In the genomic region with DNA sequence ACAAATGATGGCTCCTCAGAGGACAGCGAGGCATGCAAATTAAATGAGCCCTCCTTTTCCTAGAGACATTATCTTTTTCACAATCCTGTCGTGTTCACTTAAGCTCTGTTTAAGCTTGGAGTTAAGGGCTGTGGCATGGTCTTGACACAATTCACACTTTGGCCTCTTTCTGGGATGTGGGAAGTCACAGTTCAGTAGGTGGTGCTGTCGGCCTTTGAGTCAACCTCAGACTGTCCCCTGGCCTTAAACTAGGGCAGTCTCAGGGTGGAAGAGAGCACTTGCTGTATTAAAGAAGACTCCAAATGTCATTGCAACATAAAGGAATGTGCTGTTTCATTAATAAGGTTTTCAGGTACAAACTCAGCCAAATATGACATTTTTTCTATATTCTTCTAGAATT, we compare ENCODE assay signal across 8 cellular contexts.
A peak's percentile ranks its signal among the peaks of the same experiment; 100 is the strongest.
DNase-seq lines count a peak whose midpoint lies in the region; ATAC-seq and TF ChIP-seq lines count a peak whose summit lies in the region.

No MANE protein-coding gene starts in this region.

- DNase-seq in CD4-positive, alpha-beta T cell: no peak
- DNase-seq in PC-3: peak; percentile 36
- peak; percentile 36 for DNase-seq in glutamatergic neuron
- DNase-seq in stimulated activated CD8-positive, alpha-beta memory T cell treated with anti-CD3 and anti-CD28 coated beads, Interleukin-4, amount 100 ng/mL, for 48 hours: peak; percentile 53
- DNase-seq in HFFc6: no peak
- DNase-seq in GM03348 (ENCODE audit: low spot score): no peak

- intact Hi-C loops in CD4-positive, alpha-beta T cell (cut with DNase I, micrococcal nuclease): no loop called here
- intact Hi-C loops in PC-3 (cut with micrococcal nuclease): no loop called here

- no peak overlapping the region for H3K4me2 ChIP-seq in PC-3 (ENCODE audit: low read length)

- CTCF ChIA-PET in CD4-positive, alpha-beta T cell (lab: Charles Lee): no interaction called here
- CTCF ChIA-PET in PC-3 (lab: Charles Lee): no interaction called here

- POLR2A ChIA-PET in CD4-positive, alpha-beta T cell (lab: Charles Lee): no interaction called here
- POLR2A ChIA-PET in PC-3 (lab: Charles Lee; ENCODE audit: unreplicated experiment): no interaction called here

- no peaks in the 10 kb centered on the region for H3K36me3 Mint-ChIP-seq in CD4-positive, alpha-beta T cell (ENCODE audit: low read depth)
- H3K36me3 Mint-ChIP-seq in glutamatergic neuron (ENCODE audit: unreplicated experiment) (no peaks in the 10 kb centered on the region), HFFc6 (ENCODE audit: low read depth) (no peaks in the 10 kb centered on the region; the same call in 1 of the 2 replicates)

- H3K4me1 ChIP-seq in PC-3 (ENCODE audit: insufficient read depth, low read length): no peaks in the 10 kb centered on the region

- H2AFZ ChIP-seq in PC-3 (ENCODE audit: low read length): no peak overlapping the region

- no peak overlapping the region for H3K4me3 ChIP-seq in PC-3 (ENCODE audit: low read length)

- peaks cover 37% of the 10 kb centered on the region for H3K27me3 ChIP-seq in CD4-positive, alpha-beta T cell (ENCODE audit: control insufficient read depth, insufficient read depth, low read length)
- H3K27me3 ChIP-seq in PC-3 (ENCODE audit: low read length): peaks cover 76% of the 10 kb centered on the region

- H3K4me1 Mint-ChIP-seq in CD4-positive, alpha-beta T cell (ENCODE audit: low read depth): peaks cover 25% of the 10 kb centered on the region
- H3K4me1 Mint-ChIP-seq in glutamatergic neuron (ENCODE audit: low read depth, unreplicated experiment): no peaks in the 10 kb centered on the region
- H3K4me1 Mint-ChIP-seq in HFFc6 (ENCODE audit: low read depth): no peaks in the 10 kb centered on the region

- H3K79me2 ChIP-seq in PC-3 (ENCODE audit: low read length): no peaks in the 10 kb centered on the region

- no peaks in the 10 kb centered on the region for H3K9me3 Mint-ChIP-seq in CD4-positive, alpha-beta T cell
- H3K9me3 Mint-ChIP-seq in glutamatergic neuron (ENCODE audit: unreplicated experiment) (no peaks in the 10 kb centered on the region), HFFc6 (peaks cover 42% of the 10 kb centered on the region)

- no peak for ATAC-seq in CD4-positive, alpha-beta T cell (ENCODE audit: poor library complexity)
- ATAC-seq in GM18511 (IDR thresholded peaks at IDR 0.05; ENCODE audit: unreplicated experiment): peak; percentile 50
- ATAC-seq in HG02885 (IDR thresholded peaks at IDR 0.05; ENCODE audit: poor library complexity, unreplicated experiment): peak; percentile 44
- no peak for ATAC-seq in PC-3

- H3K27me3 Mint-ChIP-seq in CD4-positive, alpha-beta T cell: peaks cover 91% of the 10 kb centered on the region
- H3K27me3 Mint-ChIP-seq in glutamatergic neuron (ENCODE audit: unreplicated experiment): peaks cover 3% of the 10 kb centered on the region
- H3K27me3 Mint-ChIP-seq in HFFc6 (ENCODE audit: insufficient read depth): peaks cover 1% of the 10 kb centered on the region

- H3K4me3 Mint-ChIP-seq in CD4-positive, alpha-beta T cell: no peak overlapping the region
- H3K4me3 Mint-ChIP-seq in glutamatergic neuron (ENCODE audit: unreplicated experiment) (no peak overlapping the region), HFFc6 (no peak overlapping the region)

- H3K36me3 ChIP-seq in PC-3 (ENCODE audit: low read depth, low read length): no peaks in the 10 kb centered on the region; the same call in 1 of the 2 replicates

- no peak overlapping the region for H3K9ac ChIP-seq in PC-3 (ENCODE audit: low read length)

- no peaks in the 10 kb centered on the region for H3K9me3 ChIP-seq in CD4-positive, alpha-beta T cell (ENCODE audit: control insufficient read depth, low read length)
- H3K9me3 ChIP-seq in PC-3 (ENCODE audit: low read length): no peaks in the 10 kb centered on the region

- TF ChIP-seq CTCF in CD4-positive, alpha-beta T cell (IDR thresholded peaks at IDR 0.05): peak; percentile 13
- TF ChIP-seq CTCF in PC-3 (conservative IDR thresholded peaks at IDR 0.05; ENCODE audit: low read depth, low read length) (peak; percentile 46), glutamatergic neuron (IDR thresholded peaks at IDR 0.05; ENCODE audit: partially characterized antibody, unreplicated experiment) (no peak), HFFc6 (IDR thresholded peaks at IDR 0.05) (no peak)

- no peaks in the 10 kb centered on the region for H3K9me2 ChIP-seq in PC-3 (replicated peaks; ENCODE audit: low read length)

- no peak overlapping the region for H3K27ac ChIP-seq in CD4-positive, alpha-beta T cell (ENCODE audit: low read depth, low read length)
- no peak overlapping the region for H3K27ac ChIP-seq in PC-3 (ENCODE audit: low read length)

- no peaks in the 10 kb centered on the region for H4K20me1 ChIP-seq in PC-3 (ENCODE audit: low read length)

- H3F3A ChIP-seq in PC-3 (ENCODE audit: low read length, unreplicated experiment): no peaks in the 10 kb centered on the region

- no peak overlapping the region for H3K27ac Mint-ChIP-seq in CD4-positive, alpha-beta T cell
- H3K27ac Mint-ChIP-seq in glutamatergic neuron (ENCODE audit: unreplicated experiment) (no peak overlapping the region), HFFc6 (no peak overlapping the region)

- no TSS peak for BruUV-seq in PC-3 (replicated peaks; lab: Mats Ljungman, UMichigan)

Comparison
In these comparisons a context has a peak if more than half of its experiments do, and no peak if none do; other contexts are left out.
1. ATAC-seq: peak in GM18511 (single experiment) and HG02885 (single experiment); none in CD4-positive, alpha-beta T cell (single experiment) and PC-3 (single experiment).
2. DNase-seq: peak in PC-3 (single experiment), glutamatergic neuron (single experiment) and stimulated activated CD8-positive, alpha-beta memory T cell treated with anti-CD3 and anti-CD28 coated beads, Interleukin-4, amount 100 ng/mL, for 48 hours (single experiment); none in CD4-positive, alpha-beta T cell (0 of 10), HFFc6 (single experiment) and GM03348 (single experiment).
3. CTCF ChIP-seq: peak in CD4-positive, alpha-beta T cell (single experiment) and PC-3 (single experiment); none in glutamatergic neuron (single experiment) and HFFc6 (single experiment).